19 cellular contexts compared by ENCODE assay signal in the genomic region with DNA sequence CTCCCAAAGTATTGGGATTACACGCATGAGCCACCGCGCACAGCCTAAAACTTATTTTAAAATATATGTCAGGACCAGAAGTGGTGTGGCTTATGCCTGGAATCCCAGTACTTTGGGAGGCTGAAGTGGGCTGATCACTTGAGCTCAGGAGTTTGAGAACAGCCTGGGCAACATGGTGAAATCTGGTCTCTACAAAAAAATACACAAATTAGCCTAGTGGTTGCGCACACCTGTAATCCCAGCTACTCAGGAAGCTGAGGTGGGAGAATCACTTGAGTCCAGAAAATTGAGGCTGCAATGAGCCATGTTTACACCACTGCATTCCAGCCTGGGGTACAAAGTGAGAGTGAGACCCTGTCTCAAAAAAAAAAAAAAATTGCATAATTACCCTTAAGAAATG. TPM values are rescaled to one million over a fixed set of nuclear protein-coding genes. Genes with fewer than 3 reads are reported as not detected.
A peak's percentile ranks its signal among the peaks of the same experiment; 100 is the strongest.
DNase-seq lines count a peak whose midpoint lies in the region; TF ChIP-seq lines count a peak whose summit lies in the region.
"Had no signal": no experiment of that assay in that cellular context is flagged by ENCODE, and none has a peak within 500 bp of the region (broad histone marks: within the 10 kb centered on the region; RNA-seq: fewer than 3 reads in every experiment).

No MANE protein-coding gene starts in this region.

- peak; percentile 44; the same call in 1 of the 2 replicates for TF ChIP-seq CTCF in LNCAP (IDR thresholded peaks at IDR 0.05)
- peak; percentile 49 for TF ChIP-seq CTCF in astrocyte of the spinal cord (IDR thresholded peaks at IDR 0.05; ENCODE audit: low read depth, low read length)

- no peak overlapping the region for H3K4me3 ChIP-seq in astrocyte of the spinal cord (ENCODE audit: low read depth, low read length)
- H3K4me3 ChIP-seq: skin epidermis, tibial artery had no signal

- in situ Hi-C loops in astrocyte of the spinal cord (cut with HindIII; ENCODE audit: low sequenced_read_pairs), result no loop called here

- DNase-seq in DMS 273 (lab: John Stamatoyannopoulos, UW; ENCODE audit: unreplicated experiment), result peak; percentile 22
- no peak for DNase-seq in DMS 273 treated with DMSO at 0.1 percent for 48 hours (lab: John Stamatoyannopoulos, UW)
- no peak for DNase-seq in astrocyte of the spinal cord (ENCODE audit: low read depth, low spot score)
- peak; percentile 13 to 18 for DNase-seq in lung microvascular endothelial cell (ENCODE audit: low read depth in 2 of 2)
- DNase-seq in hippocampal formation (lab: John Stamatoyannopoulos, UW), result no peak
- DNase-seq in NCI-H1417 (lab: John Stamatoyannopoulos, UW), result no peak
- no peak for DNase-seq in stimulated activated naive CD4-positive, alpha-beta T cell treated with Interleukin-2 at 50 U/mL for 16 hours (lab: John Stamatoyannopoulos, UW)
- DNase-seq: activated CD8-positive, alpha-beta memory T cell treated with anti-CD3 and anti-CD28 coated beads for 24 hours; activated effector memory CD4-positive, alpha-beta T cell treated with Interleukin-2 at 50 U/mL for 16 hours; aorta; CD4-positive, CD25-positive, alpha-beta regulatory T cell; EL; KG1; left ventricle myocardium superior; NCI-H446 treated with DMSO at 0.1 percent for 48 hours; PC-3; tibial artery had no signal

RNA-seq across cellular contexts. Expression of a gene that starts 13.7 kb away (rescaled TPM):
- total RNA-seq in lung microvascular endothelial cell, result under 0.01 TPM in 2 replicates
- total RNA-seq: aorta, PC-3 had no signal

RNA-seq across cellular contexts. Expression of a gene that starts 13.9 kb away (rescaled TPM):
- total RNA-seq in lung microvascular endothelial cell, result 68.8 and 73.7 TPM in 2 replicates

RNA-seq across cellular contexts. Expression of a gene that starts 41.4 kb away (rescaled TPM):
- 0.22 TPM in 1 of 2 replicates, not detected in the other for total RNA-seq in lung microvascular endothelial cell
- total RNA-seq: PC-3 had no signal

Comparison
In these comparisons a context has a peak if more than half of its experiments do, and no peak if none do; other contexts are left out.
1. DNase-seq: peak in DMS 273 (single experiment) and lung microvascular endothelial cell (2 of 2); none in DMS 273 treated with DMSO at 0.1 percent for 48 hours (single experiment), astrocyte of the spinal cord (single experiment), hippocampal formation (0 of 2), NCI-H1417 (0 of 3) and stimulated activated naive CD4-positive, alpha-beta T cell treated with Interleukin-2 at 50 U/mL for 16 hours (single experiment).